14 cellular contexts compared by ENCODE assay signal in genomic region chr20:48751871-48752270, GRCh38.
DNase-seq lines count a peak whose midpoint lies in the region; ATAC-seq, FAIRE-seq and TF ChIP-seq lines count a peak whose summit lies in the region.
"Had no signal": no experiment of that assay in that cellular context is flagged by ENCODE, and none has a peak within 500 bp of the region (broad histone marks: within the 10 kb centered on the region; RNA-seq: fewer than 3 reads in every experiment).

No MANE protein-coding gene starts in this region.

- H3K27ac ChIP-seq in A673 (ENCODE audit: low read depth, low read length, poor library complexity, severe bottlenecking) (peak overlapping the region; percentile 41), left lung (peak overlapping the region; percentile 39 to 85)
- H3K27ac ChIP-seq: C4-2B, parathyroid adenoma, thoracic aorta had no signal

- no peaks in the 10 kb centered on the region for H3K27me3 Mint-ChIP-seq in activated CD4-positive, alpha-beta memory T cell treated with anti-CD3 and anti-CD28 coated beads, Interleukin-2, amount 10 ng/mL, durations not matched to agents 7 days and 5 days

- POLR2A ChIA-PET in A673 (lab: Charles Lee; ENCODE audit: low non-redundant PET) = no interaction called here
- POLR2A ChIA-PET in activated CD4-positive, alpha-beta memory T cell treated with anti-CD3 and anti-CD28 coated beads, Interleukin-2, amount 10 ng/mL, durations not matched to agents 7 days and 5 days (lab: Charles Lee) = interaction anchor here (0.8 to 4.3 kb wide), 10 partner anchors 8 to 73 kb away, joined by 3 to 58 read pairs (median 8); no protein-coding TSS in a partner anchor

- no peak for TF ChIP-seq CTCF in A673 (conservative IDR thresholded peaks at IDR 0.05; ENCODE audit: low read depth, low read length)
- TF ChIP-seq CTCF in left lung (IDR thresholded peaks at IDR 0.05) = no peak
- no peak for TF ChIP-seq CTCF in foreskin fibroblast (IDR thresholded peaks at IDR 0.05; ENCODE audit: low read depth, low read length)

- FAIRE-seq in RCC 7860 (lab: Jason Lieb, UNC) = no peak
- FAIRE-seq: astrocyte had no signal

- no peak for DNase-seq in A673 (ENCODE audit: low spot score)
- no peak for DNase-seq in activated CD4-positive, alpha-beta memory T cell treated with anti-CD3 and anti-CD28 coated beads, Interleukin-2, amount 10 ng/mL, durations not matched to agents 7 days and 5 days
- DNase-seq in left lung = no peak
- no peak for DNase-seq in RCC 7860 (ENCODE audit: low spot score)
- DNase-seq in foreskin fibroblast = no peak
- no peak for DNase-seq in SIG-M5 (lab: John Stamatoyannopoulos, UW)
- DNase-seq: SHP77 treated with DMSO at 0.1 percent for 48 hours had no signal

- H3K27ac Mint-ChIP-seq in activated CD4-positive, alpha-beta memory T cell treated with anti-CD3 and anti-CD28 coated beads, Interleukin-2, amount 10 ng/mL, durations not matched to agents 7 days and 5 days = peak overlapping the region; percentile 93

- intact Hi-C loops in A673 (cut with micrococcal nuclease; ENCODE audit: unreplicated experiment) (no loop called here), left lung (cut with DNase I) (no loop called here)

- ATAC-seq in left lung (no peak), GM18498 (IDR thresholded peaks at IDR 0.05; ENCODE audit: unreplicated experiment) (no peak)

- TF ChIP-seq POLR2A in GM15510 (IDR thresholded peaks at IDR 0.05; ENCODE audit: borderline replicate concordance, extremely low read depth, insufficient read length) = peak; percentile 22

- H3K9me3 Mint-ChIP-seq in activated CD4-positive, alpha-beta memory T cell treated with anti-CD3 and anti-CD28 coated beads, Interleukin-2, amount 10 ng/mL, durations not matched to agents 7 days and 5 days = peaks cover 8% of the 10 kb centered on the region

- H3K36me3 Mint-ChIP-seq in activated CD4-positive, alpha-beta memory T cell treated with anti-CD3 and anti-CD28 coated beads, Interleukin-2, amount 10 ng/mL, durations not matched to agents 7 days and 5 days (ENCODE audit: low read depth) = peaks cover 89% of the 10 kb centered on the region

- H3K4me3 ChIP-seq in A673 (ENCODE audit: low read depth, low read length, poor library complexity, severe bottlenecking) (no peak overlapping the region), left lung (no peak overlapping the region), foreskin fibroblast (ENCODE audit: low read depth in 1 of 2, low read length in 2 of 2) (no peak overlapping the region)
- H3K4me3 ChIP-seq: HAP-1, thoracic aorta had no signal

- H3K36me3 ChIP-seq in A673 (ENCODE audit: insufficient read depth, low read length, poor library complexity, severe bottlenecking) (peaks cover 8% of the 10 kb centered on the region), left lung (peaks cover 0 to 8% of the 10 kb centered on the region in 2 donors)
- H3K36me3 ChIP-seq: HAP-1, thoracic aorta had no signal

- peak overlapping the region; percentile 51 for H3K4me3 Mint-ChIP-seq in activated CD4-positive, alpha-beta memory T cell treated with anti-CD3 and anti-CD28 coated beads, Interleukin-2, amount 10 ng/mL, durations not matched to agents 7 days and 5 days

- CTCF ChIA-PET in A673 (lab: Charles Lee) = no interaction called here
- CTCF ChIA-PET in activated CD4-positive, alpha-beta memory T cell treated with anti-CD3 and anti-CD28 coated beads, Interleukin-2, amount 10 ng/mL, durations not matched to agents 7 days and 5 days (lab: Charles Lee) = interaction anchor here (0.8 to 2.5 kb wide), 4 partner anchors 12 to 125 kb away, joined by 3 to 8 read pairs (median 4); partner anchors contain the start of gene PREX1

- peaks cover 82% of the 10 kb centered on the region for H3K4me1 Mint-ChIP-seq in activated CD4-positive, alpha-beta memory T cell treated with anti-CD3 and anti-CD28 coated beads, Interleukin-2, amount 10 ng/mL, durations not matched to agents 7 days and 5 days

- H3K27me3 ChIP-seq in A673 (replicated peaks; ENCODE audit: insufficient read depth, low read depth, low read length, poor library complexity) (no peaks in the 10 kb centered on the region), left lung (peaks cover 0 to 17% of the 10 kb centered on the region in 2 donors)

- H3K9me3 ChIP-seq in A673 (ENCODE audit: low read depth, low read length, poor library complexity, severe bottlenecking) (no peaks in the 10 kb centered on the region), left lung (no peaks in the 10 kb centered on the region)
- H3K9me3 ChIP-seq: thoracic aorta had no signal

- no TSS peak for BruUV-seq in A673 (replicated peaks; lab: Mats Ljungman, UMichigan)

- peaks cover 16% of the 10 kb centered on the region for H3K4me1 ChIP-seq in A673 (ENCODE audit: insufficient read depth, low read length, poor library complexity, severe bottlenecking)
- peaks cover 0 to 95% of the 10 kb centered on the region in 2 donors for H3K4me1 ChIP-seq in left lung
